Comparison of ENCODE assay signal across 13 cellular contexts in genomic region chr7:116574025-116574822, GRCh38. TPM values are rescaled to one million over a fixed set of nuclear protein-coding genes. Genes with fewer than 3 reads are reported as not detected.
A peak's percentile ranks its signal among the peaks of the same experiment; 100 is the strongest.
DNase-seq lines count a peak whose midpoint lies in the region; ATAC-seq and TF ChIP-seq lines count a peak whose summit lies in the region.
"Had no signal": no experiment of that assay in that cellular context is flagged by ENCODE, and none has a peak within 500 bp of the region (broad histone marks: within the 10 kb centered on the region; RNA-seq: fewer than 3 reads in every experiment).

No MANE protein-coding gene starts in this region.

- H3K9me3 ChIP-seq in SK-N-SH = no peaks in the 10 kb centered on the region
- no peaks in the 10 kb centered on the region for H3K9me3 ChIP-seq in osteoblast (ENCODE audit: low read depth, low read length)
- H3K9me3 ChIP-seq in gastroesophageal sphincter = no peaks in the 10 kb centered on the region

- no peak for TF ChIP-seq RAD21 in SK-N-SH (IDR thresholded peaks at IDR 0.05; ENCODE audit: low read length)

- H3K27me3 ChIP-seq in SK-N-SH (ENCODE audit: insufficient read depth) = no peaks in the 10 kb centered on the region
- H3K27me3 ChIP-seq in osteoblast (ENCODE audit: insufficient read depth, low read length) = no peaks in the 10 kb centered on the region
- no peaks in the 10 kb centered on the region for H3K27me3 ChIP-seq in gastroesophageal sphincter

- TF ChIP-seq CTCF in SK-N-SH (IDR thresholded peaks at IDR 0.05) (no peak), osteoblast (IDR thresholded peaks at IDR 0.05; ENCODE audit: extremely low read depth, low read depth, low read length) (no peak), RWPE1 (conservative IDR thresholded peaks at IDR 0.05; ENCODE audit: low read depth) (no peak), gastroesophageal sphincter (IDR thresholded peaks at IDR 0.05) (no peak)

- H3K9ac ChIP-seq in SK-N-SH = no peak overlapping the region; the same call in 1 of the 2 replicates

- WGBS in SK-N-SH (ENCODE audit: low lambda C conversion rate) = 49% methylated on average over 2 of the region's 2 CpGs
- WGBS in gastroesophageal sphincter (ENCODE audit: low coverage in 1 of 2), 2 donors = 24 to 57% methylated on average over 2 of the region's 2 CpGs

- no peaks in the 10 kb centered on the region for H3K9me2 ChIP-seq in SK-N-SH

- DNase-seq in SK-N-SH (no peak), osteoblast (ENCODE audit: insufficient read length, low spot score, missing footprints) (no peak), RWPE1 (ENCODE audit: low spot score) (no peak), kidney glomerular epithelial cell (lab: John Stamatoyannopoulos, UW) (no peak)
- DNase-seq: activated CD8-positive, alpha-beta memory T cell treated with anti-CD3 and anti-CD28 coated beads, Interleukin-2, amount 50 U/mL, for 48 hours; KG1; NCI-H510A; T-cell had no signal

- H3K27ac ChIP-seq in SK-N-SH (ENCODE audit: low read depth in 2 of 2, low read length in 1 of 2) = peak overlapping the region; percentile 50 to 99; a peak in 3 of 4 replicates
- H3K27ac ChIP-seq in osteoblast (ENCODE audit: low read depth, low read length) = peak overlapping the region; percentile 73
- H3K27ac ChIP-seq in RWPE1 = no peak overlapping the region
- peak overlapping the region in 1 of 4 donors; percentile 15 for H3K27ac ChIP-seq in gastroesophageal sphincter

- TF ChIP-seq EP300 in SK-N-SH (IDR thresholded peaks at IDR 0.05; ENCODE audit: borderline replicate concordance in 1 of 2, low read depth in 1 of 2, low read length in 1 of 2) (no peak), gastroesophageal sphincter (IDR thresholded peaks at IDR 0.05) (no peak)

- ATAC-seq in GM18861 (IDR thresholded peaks at IDR 0.05; ENCODE audit: unreplicated experiment) = peak; percentile 27
- peak; percentile 26 for ATAC-seq in HG03060 (IDR thresholded peaks at IDR 0.05; ENCODE audit: low read depth, unreplicated experiment)
- ATAC-seq in GM21515 (IDR thresholded peaks at IDR 0.05; ENCODE audit: unreplicated experiment) = no peak
- no peak for ATAC-seq in gastroesophageal sphincter
- ATAC-seq: T-cell had no signal

- 0 out of 2 replicates have a peak overlapping the region, but pooled peaks have one; percentile 2 for H2AFZ ChIP-seq in SK-N-SH (ENCODE audit: low read depth)
- no peak overlapping the region for H2AFZ ChIP-seq in osteoblast (ENCODE audit: low read length)

- no peaks in the 10 kb centered on the region for H3K36me3 ChIP-seq in SK-N-SH (replicated peaks in 1 of 2; ENCODE audit: control insufficient read depth in 1 of 2, insufficient read depth in 2 of 2, low read length in 1 of 2)
- H3K36me3 ChIP-seq in osteoblast (ENCODE audit: insufficient read depth, low read length) = no peaks in the 10 kb centered on the region
- H3K36me3 ChIP-seq in gastroesophageal sphincter = no peaks in the 10 kb centered on the region

- CTCF ChIA-PET in SK-N-SH (lab: Yijun Ruan, JAX) = interaction anchor here (1.7 kb wide), 1 partner anchor 17 kb away, joined by 4 read pairs; no protein-coding TSS in a partner anchor
- CTCF ChIA-PET in RWPE1 (lab: Yijun Ruan, JAX) = interaction anchor here (0.6 to 0.9 kb wide), 2 partner anchors 13 to 727 kb away, joined by 3 read pairs; no protein-coding TSS in a partner anchor

- H3F3A ChIP-seq in SK-N-SH (replicated peaks; ENCODE audit: insufficient read depth) = peaks cover 65% of the 10 kb centered on the region

- no peak overlapping the region for H3K4me3 ChIP-seq in SK-N-SH (ENCODE audit: low read depth in 2 of 2, low read length in 1 of 2)
- H3K4me3 ChIP-seq in osteoblast (ENCODE audit: insufficient read depth, low read length) = no peak overlapping the region
- H3K4me3 ChIP-seq in gastroesophageal sphincter = no peak overlapping the region
- H3K4me3 ChIP-seq: lung had no signal

- H3K79me2 ChIP-seq in SK-N-SH (ENCODE audit: insufficient read depth) (no peaks in the 10 kb centered on the region), osteoblast (ENCODE audit: insufficient read depth, low read length) (no peaks in the 10 kb centered on the region)

- POLR2A ChIA-PET in SK-N-SH (lab: Yijun Ruan, JAX) = no interaction called here
- POLR2A ChIA-PET in RWPE1 (lab: Yijun Ruan, JAX; ENCODE audit: low non-redundant PET) = no interaction called here

- H4K20me1 ChIP-seq in SK-N-SH (ENCODE audit: insufficient read depth) (no peaks in the 10 kb centered on the region), osteoblast (ENCODE audit: insufficient read depth, low read length) (no peaks in the 10 kb centered on the region)

- no peak for TF ChIP-seq POLR2A in gastroesophageal sphincter (IDR thresholded peaks at IDR 0.05)

- H3K4me2 ChIP-seq in SK-N-SH = peak overlapping the region; percentile 20; the same call in 1 of the 2 replicates
- H3K4me2 ChIP-seq in osteoblast (ENCODE audit: insufficient read depth, low read length) = no peak overlapping the region

- H3K4me1 ChIP-seq in SK-N-SH (ENCODE audit: control insufficient read depth in 1 of 2, insufficient read depth in 2 of 2, low read depth in 1 of 2, low read length in 1 of 2) (peaks cover 3 to 74% of the 10 kb centered on the region in 2 experiments; a peak in 3 of 4 replicates), osteoblast (ENCODE audit: insufficient read depth, low read length) (peaks cover 76% of the 10 kb centered on the region), gastroesophageal sphincter (peaks cover 4 to 43% (median 9%) of the 10 kb centered on the region in 3 donors)

TF ChIP-seq in SK-N-SH, 30 proteins besides CTCF, POLR2A, EP300 and RAD21:
- TF ChIP-seq PBX3 (IDR thresholded peaks at IDR 0.05) (peak; percentile 41; the same call in 1 of the 2 replicates), RFX5 (IDR thresholded peaks at IDR 0.05; ENCODE audit: low read length) (no peak), FOXJ3 (CRISPR knock-in tag; IDR thresholded peaks at IDR 0.05) (no peak), NFIC (IDR thresholded peaks at IDR 0.05; ENCODE audit: borderline replicate concordance) (no peak), USF1 (IDR thresholded peaks at IDR 0.05; ENCODE audit: borderline replicate concordance, low read depth) (no peak), GABPA (IDR thresholded peaks at IDR 0.05; ENCODE audit: low read depth) (no peak), FOSL2 (IDR thresholded peaks at IDR 0.05; ENCODE audit: borderline replicate concordance, low read depth) (no peak), CHD2 (IDR thresholded peaks at IDR 0.05; ENCODE audit: low read length, partially characterized antibody) (no peak), RXRA (IDR thresholded peaks at IDR 0.05; ENCODE audit: borderline replicate concordance, low read depth) (no peak), YY1 (IDR thresholded peaks at IDR 0.05; ENCODE audit: low read depth) (no peak), POLR2AphosphoS5 (IDR thresholded peaks at IDR 0.05; ENCODE audit: low read depth, low read length) (no peak), TEAD4 (IDR thresholded peaks at IDR 0.05; ENCODE audit: borderline replicate concordance, insufficient read depth) (no peak), ELF1 (IDR thresholded peaks at IDR 0.05) (no peak), MEF2A (IDR thresholded peaks at IDR 0.05; ENCODE audit: borderline replicate concordance, low read depth) (peak; percentile 8; the same call in 1 of the 2 replicates), SIN3A (IDR thresholded peaks at IDR 0.05; ENCODE audit: borderline replicate concordance, low read depth, low read length) (no peak), FOXM1 (IDR thresholded peaks at IDR 0.05; ENCODE audit: low read depth) (no peak)

RNA-seq across cellular contexts. Expression of gene CAV1, which starts 49.4 kb away (rescaled TPM):
- 968 and 1,061 TPM in 2 replicates for polyA plus RNA-seq in SK-N-SH (2012; rRNA removed)
- polyA plus RNA-seq in SK-N-SH (2012; cell fraction: cytosol; rRNA removed) = 882 and 1,015 TPM in 2 replicates
- 515 and 554 TPM in 2 replicates for polyA plus RNA-seq in SK-N-SH (2012; cell fraction: nucleus; rRNA removed)
- total RNA-seq in osteoblast (291 and 337 TPM in 2 replicates), gastroesophageal sphincter (100 to 1,000 TPM; 546 to 772 (median 602) TPM)

Comparison
In these comparisons a context has a peak if more than half of its experiments do, and no peak if none do; other contexts are left out.
1. ATAC-seq: peak in GM18861 (single experiment) and HG03060 (single experiment); none in GM21515 (single experiment) and gastroesophageal sphincter (single experiment).